In the genomic region with DNA sequence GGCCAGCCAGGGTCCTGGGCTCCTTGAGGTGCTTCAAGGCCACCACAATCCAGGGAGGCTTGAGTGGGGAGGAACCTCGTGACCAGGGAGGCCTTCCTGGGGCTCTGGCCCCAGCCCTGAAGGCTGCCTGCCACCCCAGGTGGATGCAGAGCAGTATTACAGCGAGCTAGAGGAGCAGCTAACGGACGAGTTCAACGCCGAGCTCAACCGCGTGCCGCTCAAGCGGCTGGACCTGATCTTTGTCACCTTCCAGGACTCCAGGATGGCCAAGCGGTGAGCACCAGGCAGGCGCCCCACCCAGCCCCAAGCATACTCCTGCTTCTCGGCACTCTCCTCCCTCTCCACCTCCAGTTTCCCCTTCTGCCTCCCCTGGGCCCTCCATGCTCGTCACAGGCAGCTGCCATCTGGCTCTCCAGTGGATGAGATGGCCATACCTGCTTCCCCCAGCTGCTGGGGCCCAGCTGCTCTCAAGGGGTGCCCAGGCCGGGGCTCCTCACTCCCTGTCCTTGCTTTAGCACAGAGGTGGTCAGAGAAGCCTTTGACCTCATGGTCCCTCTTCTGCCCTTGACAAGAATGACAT, we compare ENCODE assay signal across 24 cellular contexts. TPM values are rescaled to one million over a fixed set of nuclear protein-coding genes. Genes with fewer than 3 reads are reported as not detected.
DNase-seq lines count a peak whose midpoint lies in the region; ATAC-seq, FAIRE-seq and TF ChIP-seq lines count a peak whose summit lies in the region.
"Had no signal": no experiment of that assay in that cellular context is flagged by ENCODE, and none has a peak within 500 bp of the region (broad histone marks: within the 10 kb centered on the region; RNA-seq: fewer than 3 reads in every experiment).

No MANE protein-coding gene starts in this region.

- H3K27ac Mint-ChIP-seq in WTC11, result no peak overlapping the region
- H3K27ac Mint-ChIP-seq: CD4-positive, alpha-beta T cell had no signal

- TF ChIP-seq RAD21 in HepG2 (CRISPR knock-in tag; IDR thresholded peaks at IDR 0.05), result no peak

- CTCF ChIA-PET in HepG2 (lab: Yijun Ruan, JAX; ENCODE audit: low intra/inter-chr PET ratio, low total read pairs), result no interaction called here
- CTCF ChIA-PET in WTC11 (lab: Charles Lee), result interaction anchor here (0.8 to 1.5 kb wide), 9 partner anchors 19 to 100 kb away, joined by 3 to 6 read pairs (median 4); a partner anchor contains a TSS

- no peaks in the 10 kb centered on the region for H3K9me3 Mint-ChIP-seq in WTC11
- H3K9me3 Mint-ChIP-seq: CD4-positive, alpha-beta T cell had no signal

- in situ Hi-C loops in HepG2 (cut with HindIII; ENCODE audit: extremely low pct_ligation_motif_present, low pct_unique_long_range_greater_than_20kb), result no loop called here

- WGBS in HepG2 (ENCODE audit: low lambda C conversion rate), result 0% methylated on average over 2 of the region's 15 CpGs
- 34% methylated on average over 3 of the region's 15 CpGs for WGBS in right lobe of liver (ENCODE audit: insufficient coverage, low coverage, low lambda C conversion rate, missing lambda C conversion rate)

- TF ChIP-seq POLR2A in HepG2 (IDR thresholded peaks at IDR 0.05; ENCODE audit: insufficient read depth in 1 of 2, low read depth in 2 of 2, low read length in 2 of 2) (no peak), right lobe of liver (IDR thresholded peaks at IDR 0.05) (no peak)

- no peak overlapping the region for H3K4me2 ChIP-seq in HepG2 (ENCODE audit: low read depth, low read length)
- H3K4me2 ChIP-seq: A549 had no signal

- H2AFZ ChIP-seq in HepG2 (ENCODE audit: low read length), result no peak overlapping the region

- H3K27ac ChIP-seq in HepG2 (ENCODE audit: extremely low read length, insufficient read depth, low read length) (no peak overlapping the region), right lobe of liver (no peak overlapping the region)
- H3K27ac ChIP-seq: A549 had no signal

- no peaks in the 10 kb centered on the region for H3K4me1 Mint-ChIP-seq in WTC11

- ATAC-seq in HepG2 (peak; percentile 52), right lobe of liver (no peak), WTC11 (0 out of 2 replicates have a peak, but pooled peaks have one; percentile 36), GM18868 (IDR thresholded peaks at IDR 0.05; ENCODE audit: unreplicated experiment) (no peak), GM21529 (IDR thresholded peaks at IDR 0.05; ENCODE audit: unreplicated experiment) (no peak)
- ATAC-seq: Panc1, SK-N-SH treated with all-trans-retinoic acid at 6 μM for 48 hours had no signal

- no peak overlapping the region for H3K4me3 Mint-ChIP-seq in WTC11
- H3K4me3 Mint-ChIP-seq: CD4-positive, alpha-beta T cell had no signal

- no peaks in the 10 kb centered on the region for H3K9me3 ChIP-seq in HepG2 (ENCODE audit: low read length)
- no peaks in the 10 kb centered on the region for H3K9me3 ChIP-seq in right lobe of liver
- H3K9me3 ChIP-seq: A549, BE2C had no signal

- 0 out of 5 replicates have a peak, but pooled peaks cover 0 to 3% of the 10 kb centered on the region in 2 experiments for H3K27me3 ChIP-seq in HepG2 (ENCODE audit: control insufficient read depth in 1 of 2, insufficient read depth in 2 of 2, low read length in 2 of 2)
- no peaks in the 10 kb centered on the region for H3K27me3 ChIP-seq in right lobe of liver
- H3K27me3 ChIP-seq: BE2C had no signal

- POLR2A ChIA-PET in HepG2 (lab: Yijun Ruan, JAX) (no interaction called here), WTC11 (lab: Charles Lee) (no interaction called here)

- no peaks in the 10 kb centered on the region for H4K20me1 ChIP-seq in HepG2 (ENCODE audit: insufficient read depth, low read length)

- no TSS peak for BruUV-seq in HepG2 (replicated peaks; lab: Mats Ljungman, UMichigan)

- H3K36me3 ChIP-seq in HepG2 (replicated peaks in 1 of 2; ENCODE audit: control insufficient read depth in 1 of 2, insufficient read depth in 2 of 2, low read length in 2 of 2) (no peaks in the 10 kb centered on the region), right lobe of liver (no peaks in the 10 kb centered on the region)
- H3K36me3 ChIP-seq: BE2C had no signal

- no peaks in the 10 kb centered on the region for H3K79me2 ChIP-seq in HepG2 (ENCODE audit: insufficient read depth, low read length)

- intact Hi-C loops in HepG2 (cut with micrococcal nuclease; ENCODE audit: unreplicated experiment), result no loop called here
- intact Hi-C loops in right lobe of liver (cut with DNase I), result no loop called here

- no peaks in the 10 kb centered on the region for H3K27me3 Mint-ChIP-seq in WTC11 (ENCODE audit: low read depth)
- H3K27me3 Mint-ChIP-seq: CD4-positive, alpha-beta T cell had no signal

- H3K4me1 ChIP-seq in HepG2 (ENCODE audit: insufficient read depth, low read length) (no peaks in the 10 kb centered on the region), right lobe of liver (no peaks in the 10 kb centered on the region)
- H3K4me1 ChIP-seq: A549, BE2C had no signal

- no peak overlapping the region for H3K9ac ChIP-seq in HepG2 (ENCODE audit: insufficient read depth, low read depth, low read length)

- FAIRE-seq in HepG2 (lab: Jason Lieb, UNC) (no peak), urothelium cell line (lab: Jason Lieb, UNC) (peak; percentile 5)
- FAIRE-seq: A549, G401.6, GM12892, H54 had no signal

- TF ChIP-seq CTCF in HepG2 (CRISPR knock-in tag; IDR thresholded peaks at IDR 0.05) (no peak), right lobe of liver (IDR thresholded peaks at IDR 0.05) (no peak), WTC11 (IDR thresholded peaks at IDR 0.05) (no peak)

- no peaks in the 10 kb centered on the region for H3K36me3 Mint-ChIP-seq in WTC11

- H3K4me3 ChIP-seq in HepG2 (replicated peaks in 1 of 3; ENCODE audit: insufficient read depth in 1 of 3, low read depth in 2 of 3, low read length in 3 of 3) (no peak overlapping the region), right lobe of liver (no peak overlapping the region)
- H3K4me3 ChIP-seq: A549 had no signal

- DNase-seq in HepG2 (ENCODE audit: low spot score), result no peak
- DNase-seq in right lobe of liver, result no peak
- DNase-seq in NCI-H1694 treated with DMSO at 0.1 percent for 48 hours (lab: John Stamatoyannopoulos, UW), result peak; percentile 76
- DNase-seq in WTC11 (ENCODE audit: low spot score), result no peak
- DNase-seq in urothelium cell line (ENCODE audit: low spot score), result no peak
- DNase-seq in NCI-H2107 treated with DMSO at 0.1 percent for 48 hours (lab: John Stamatoyannopoulos, UW; ENCODE audit: unreplicated experiment), result no peak
- DNase-seq: BE2C; CD4-positive, alpha-beta T cell; COR-L47; KG1; NCI-H1092 treated with DMSO at 0.1 percent for 48 hours; NCI-H2107; NCI-H446 treated with DMSO at 0.1 percent for 48 hours; NCI-H748 treated with DMSO at 0.1 percent for 48 hours had no signal

- TF ChIP-seq EP300 in HepG2 (IDR thresholded peaks at IDR 0.05; ENCODE audit: low read depth in 2 of 2, low read length in 2 of 2) (no peak), HepG2 (CRISPR knock-in tag; IDR thresholded peaks at IDR 0.05; ENCODE audit: borderline replicate concordance) (no peak)

RNA-seq across cellular contexts. Expression of a gene that starts 30.6 kb away (rescaled TPM):
- total RNA-seq in HepG2 (2016; rRNA removed; fragmentation: Illumina TruSeq; extraction: Trizol), result not detected in 2 replicates
- total RNA-seq in HepG2 (2016; cell fraction: cytosol; rRNA removed; fragmentation: Illumina TruSeq; extraction: Trizol; ENCODE audit: low read depth), result not detected in 2 replicates
- total RNA-seq in HepG2 (2016; cell fraction: insoluble cytoplasmic fraction; rRNA removed; fragmentation: Illumina TruSeq; extraction: Trizol), result not detected in 2 replicates
- not detected in 2 replicates for total RNA-seq in HepG2 (2016; cell fraction: membrane; rRNA removed; fragmentation: Illumina TruSeq; extraction: Trizol)
- total RNA-seq in HepG2 (2016; cell fraction: nucleus; rRNA removed; fragmentation: Illumina TruSeq; extraction: Trizol), result not detected in 2 replicates
- polyA plus RNA-seq in HepG2 (2011; rRNA removed), result 0.04 and 0.05 TPM in 2 replicates
- polyA plus RNA-seq in HepG2 (2011; cell fraction: cytosol; rRNA removed), result 0.03 and 0.09 TPM in 2 replicates
- polyA plus RNA-seq in HepG2 (2011; cell fraction: nucleus; rRNA removed), result not detected in 2 replicates
- not detected in 2 replicates for polyA plus RNA-seq in HepG2 (2012)
- polyA plus RNA-seq in HepG2 (2016; cell fraction: cytosol; fragmentation: Illumina TruSeq; extraction: Trizol; ENCODE audit: low read depth), result not detected in 2 replicates
- polyA plus RNA-seq in HepG2 (2016; cell fraction: insoluble cytoplasmic fraction; fragmentation: Illumina TruSeq; extraction: Trizol; ENCODE audit: low read depth), result not detected in 2 replicates
- 0.09 TPM in 1 of 2 replicates, not detected in the other for polyA plus RNA-seq in HepG2 (2016; cell fraction: membrane; fragmentation: Illumina TruSeq; extraction: Trizol; ENCODE audit: low read depth)
- not detected in 2 replicates for polyA plus RNA-seq in HepG2 (2016; cell fraction: nucleus; fragmentation: Illumina TruSeq; extraction: Trizol; ENCODE audit: insufficient read depth, low read depth)
- polyA minus RNA-seq in HepG2 (2011; rRNA and poly(A)+ RNA removed; ENCODE audit: low replicate concordance), result not detected in 2 replicates
- polyA minus RNA-seq in HepG2 (2011; cell fraction: cytosol; rRNA and poly(A)+ RNA removed), result not detected in 2 replicates
- not detected in 2 replicates for polyA minus RNA-seq in HepG2 (2011; cell fraction: nucleus; rRNA and poly(A)+ RNA removed)
- total RNA-seq in right lobe of liver, result not detected
- 0.14 to 0.46 TPM (median 0.33 TPM) in 3 replicates for total RNA-seq in WTC11 (2021)
- total RNA-seq: CD4-positive, alpha-beta T cell; Daoy; T-helper 2 cell treated with Interferon-gamma antibody and Interleukin-4, amounts not matched to agents 100 ng/mL and 5 ng/mL, for 36 hours had no signal
- polyA plus RNA-seq: A549 had no signal

RNA-seq across cellular contexts. Expression of a gene that starts 58.8 kb away (rescaled TPM):
- total RNA-seq in HepG2 (2016; rRNA removed; fragmentation: Illumina TruSeq; extraction: Trizol) (0.08 and 0.27 TPM in 2 replicates), right lobe of liver (under 1 TPM in 4 of 6 experiments, not detected in 2; 0.07 to 0.82 (median 0.15) TPM), WTC11 (2021) (3.6 to 8.8 TPM (median 6.0 TPM) in 3 replicates)
- 1.1 TPM in 1 of 2 replicates, not detected in the other for total RNA-seq in HepG2 (2016; cell fraction: cytosol; rRNA removed; fragmentation: Illumina TruSeq; extraction: Trizol; ENCODE audit: low read depth)
- total RNA-seq in HepG2 (2016; cell fraction: insoluble cytoplasmic fraction; rRNA removed; fragmentation: Illumina TruSeq; extraction: Trizol), result 0.19 TPM in 1 of 2 replicates, not detected in the other
- 1.3 TPM in 1 of 2 replicates, not detected in the other for total RNA-seq in HepG2 (2016; cell fraction: membrane; rRNA removed; fragmentation: Illumina TruSeq; extraction: Trizol)
- 1.0 TPM in 1 of 2 replicates, not detected in the other for total RNA-seq in HepG2 (2016; cell fraction: nucleus; rRNA removed; fragmentation: Illumina TruSeq; extraction: Trizol)
- 0.17 and 0.59 TPM in 2 replicates for polyA plus RNA-seq in HepG2 (2011; rRNA removed)
- polyA plus RNA-seq in HepG2 (2011; cell fraction: cytosol; rRNA removed), result 0.18 and 0.24 TPM in 2 replicates
- polyA plus RNA-seq in HepG2 (2011; cell fraction: nucleus; rRNA removed), result 0.90 and 1.1 TPM in 2 replicates
- polyA plus RNA-seq in HepG2 (2012), result 0.52 and 0.55 TPM in 2 replicates
- 0.12 and 0.34 TPM in 2 replicates for polyA plus RNA-seq in HepG2 (2016; cell fraction: cytosol; fragmentation: Illumina TruSeq; extraction: Trizol; ENCODE audit: low read depth)
- polyA plus RNA-seq in HepG2 (2016; cell fraction: insoluble cytoplasmic fraction; fragmentation: Illumina TruSeq; extraction: Trizol; ENCODE audit: low read depth), result not detected in 2 replicates
- not detected in 2 replicates for polyA plus RNA-seq in HepG2 (2016; cell fraction: membrane; fragmentation: Illumina TruSeq; extraction: Trizol; ENCODE audit: low read depth)
- 0.49 TPM in 1 of 2 replicates, not detected in the other for polyA plus RNA-seq in HepG2 (2016; cell fraction: nucleus; fragmentation: Illumina TruSeq; extraction: Trizol; ENCODE audit: insufficient read depth, low read depth)
- 0.28 TPM in 1 of 2 replicates, not detected in the other for polyA minus RNA-seq in HepG2 (2011; rRNA and poly(A)+ RNA removed; ENCODE audit: low replicate concordance)
- 1.8 TPM in 1 of 2 replicates, not detected in the other for polyA minus RNA-seq in HepG2 (2011; cell fraction: cytosol; rRNA and poly(A)+ RNA removed)
- polyA minus RNA-seq in HepG2 (2011; cell fraction: nucleus; rRNA and poly(A)+ RNA removed), result 0.26 and 0.37 TPM in 2 replicates

Comparison
In these comparisons a context has a peak if more than half of its experiments do, and no peak if none do; other contexts are left out.
1. ATAC-seq: peak in HepG2 (single experiment) and WTC11 (single experiment); none in right lobe of liver (0 of 4), GM18868 (single experiment) and GM21529 (single experiment).